Comparison of ENCODE assay signal across 29 cellular contexts in the genomic region with DNA sequence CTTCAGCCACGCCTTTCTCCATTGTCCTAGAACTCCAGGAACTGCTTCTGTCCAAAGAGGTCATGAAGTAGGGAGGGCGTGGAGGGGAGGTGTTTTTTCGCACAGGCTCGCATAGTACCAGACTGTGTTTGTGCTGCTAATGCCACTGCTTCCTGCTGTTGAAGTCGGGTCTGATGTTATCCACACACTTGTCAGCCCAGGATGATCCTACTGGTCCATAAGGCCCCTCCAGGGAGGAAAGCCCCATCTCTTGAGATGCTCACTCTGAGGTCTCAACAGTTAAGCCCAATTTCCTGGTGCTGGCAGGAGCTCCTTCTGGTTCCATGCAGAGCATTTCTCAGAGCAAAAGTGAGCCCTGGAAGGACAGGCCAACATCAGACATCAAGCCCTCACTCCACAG.
"Had no signal": no experiment of that assay in that cellular context is flagged by ENCODE, and none has a peak within 500 bp of the region (broad histone marks: within the 10 kb centered on the region; RNA-seq: fewer than 3 reads in every experiment).

No MANE protein-coding gene starts in this region.

- H3K4me3 Mint-ChIP-seq: immature natural killer cell; naive thymus-derived CD8-positive, alpha-beta T cell; nephron; neural crest cell; stimulated activated memory B cell treated with anti-CD40 and anti-IgM and Interleukin-4, amounts not matched to agents 10 μg/mL and 1 μg/mL and 100 μg/mL, for 72 hours; stimulated activated naive CD8-positive, alpha-beta T cell treated with anti-CD3 and anti-CD28 coated beads, Interleukin-15, amount 100 ng/mL, for 72 hours had no signal

- H3K36me3 ChIP-seq: heart left ventricle, left lung, lower lobe of right lung, neutrophil, spleen, thyroid gland, transverse colon, upper lobe of right lung had no signal

- H3K27ac Mint-ChIP-seq: immature natural killer cell; naive thymus-derived CD8-positive, alpha-beta T cell; nephron; stimulated activated memory B cell treated with anti-CD40 and anti-IgM and Interleukin-4, amounts not matched to agents 10 μg/mL and 1 μg/mL and 100 μg/mL, for 72 hours; stimulated activated naive CD8-positive, alpha-beta T cell treated with anti-CD3 and anti-CD28 coated beads, Interleukin-15, amount 100 ng/mL, for 72 hours had no signal

- DNase-seq: heart left ventricle; hypothalamus; immature natural killer cell; kidney; left colon; left lung; lower lobe of right lung; mammary epithelial cell; mesenchymal stem cell; naive thymus-derived CD8-positive, alpha-beta T cell; occipital lobe; psoas muscle; right cardiac atrium; small intestine; spleen; stimulated activated CD4-positive, alpha-beta T cell treated with anti-CD3 and anti-CD28 coated beads, Interleukin-4, amount 100 ng/mL, for 4 hours; stimulated activated CD8-positive, alpha-beta memory T cell treated with anti-CD3 and anti-CD28 coated beads, Interleukin-4, amount 100 ng/mL, for 48 hours; stimulated activated naive CD4-positive, alpha-beta T cell treated with Interleukin-2 at 50 U/mL for 16 hours; stimulated activated naive CD8-positive, alpha-beta T cell treated with anti-CD3 and anti-CD28 coated beads, Interleukin-15, amount 100 ng/mL, for 72 hours; substantia nigra; thyroid gland; transverse colon; upper lobe of right lung had no signal

- H3K4me3 ChIP-seq: heart left ventricle, left lung, lower lobe of right lung, psoas muscle, spleen, thyroid gland, transverse colon, upper lobe of right lung had no signal

- H3K4me1 ChIP-seq: left lung, lower lobe of right lung, parathyroid adenoma, psoas muscle, spleen, thyroid gland, transverse colon, upper lobe of right lung had no signal

- H3K9ac ChIP-seq: parathyroid adenoma had no signal

- H2AFZ ChIP-seq: parathyroid adenoma had no signal

- H3K27me3 ChIP-seq: heart left ventricle, left lung, neutrophil, spleen, thyroid gland, transverse colon, upper lobe of right lung had no signal

- H3K9me3 ChIP-seq: heart left ventricle, left lung, lower lobe of right lung, neutrophil, psoas muscle, thyroid gland, transverse colon, upper lobe of right lung had no signal

- H3K27ac ChIP-seq: heart left ventricle, left lung, lower lobe of right lung, neutrophil, parathyroid adenoma, psoas muscle, spleen, thyroid gland, transverse colon, upper lobe of right lung had no signal

- H3K9me3 Mint-ChIP-seq: stimulated activated memory B cell treated with anti-CD40 and anti-IgM and Interleukin-4, amounts not matched to agents 10 μg/mL and 1 μg/mL and 100 μg/mL, for 72 hours had no signal

- H3K79me2 ChIP-seq: parathyroid adenoma had no signal

- H3K27me3 Mint-ChIP-seq: stimulated activated memory B cell treated with anti-CD40 and anti-IgM and Interleukin-4, amounts not matched to agents 10 μg/mL and 1 μg/mL and 100 μg/mL, for 72 hours; stimulated activated naive CD8-positive, alpha-beta T cell treated with anti-CD3 and anti-CD28 coated beads, Interleukin-15, amount 100 ng/mL, for 72 hours had no signal

- H3K36me3 Mint-ChIP-seq: immature natural killer cell; stimulated activated memory B cell treated with anti-CD40 and anti-IgM and Interleukin-4, amounts not matched to agents 10 μg/mL and 1 μg/mL and 100 μg/mL, for 72 hours had no signal

- H3K4me1 Mint-ChIP-seq: immature natural killer cell; naive thymus-derived CD8-positive, alpha-beta T cell; nephron; stimulated activated memory B cell treated with anti-CD40 and anti-IgM and Interleukin-4, amounts not matched to agents 10 μg/mL and 1 μg/mL and 100 μg/mL, for 72 hours; stimulated activated naive CD8-positive, alpha-beta T cell treated with anti-CD3 and anti-CD28 coated beads, Interleukin-15, amount 100 ng/mL, for 72 hours had no signal

- ATAC-seq: heart left ventricle; left colon; left lung; lower lobe of right lung; naive thymus-derived CD8-positive, alpha-beta T cell; psoas muscle; right cardiac atrium; sciatic nerve; stimulated activated naive CD8-positive, alpha-beta T cell treated with anti-CD3 and anti-CD28 coated beads, Interleukin-15, amount 100 ng/mL, for 72 hours; upper lobe of right lung had no signal
